In genomic region chr21:25186278-25186677, GRCh38 we compare ENCODE assay signal across 14 cellular contexts.
DNase-seq lines count a peak whose midpoint lies in the region; ATAC-seq and TF ChIP-seq lines count a peak whose summit lies in the region.
"Had no signal": no experiment of that assay in that cellular context is flagged by ENCODE, and none has a peak within 500 bp of the region (broad histone marks: within the 10 kb centered on the region; RNA-seq: fewer than 3 reads in every experiment).

No MANE protein-coding gene starts in this region.

- H3K9me3 ChIP-seq in esophagus squamous epithelium, result no peaks in the 10 kb centered on the region

- TF ChIP-seq POLR2A in GM18505 (IDR thresholded peaks at IDR 0.05; ENCODE audit: borderline replicate concordance, extremely low read depth, insufficient read depth, insufficient read length), result no peak
- TF ChIP-seq POLR2A in esophagus squamous epithelium (IDR thresholded peaks at IDR 0.05), result no peak

- DNase-seq in esophagus squamous epithelium (lab: John Stamatoyannopoulos, UW) (peak; percentile 0), caudate nucleus (lab: John Stamatoyannopoulos, UW) (no peak), GDM1 (lab: John Stamatoyannopoulos, UW) (no peak)
- DNase-seq: activated CD4-positive, alpha-beta memory T cell treated with anti-CD3 and anti-CD28 coated beads for 36 hours; glutamatergic neuron; NCI-H526 treated with DMSO at 0.1 percent for 48 hours; T1000 had no signal

- H3K4me3 ChIP-seq in esophagus squamous epithelium, result no peak overlapping the region
- H3K4me3 ChIP-seq: cardiac muscle cell, neural progenitor cell had no signal

- no peaks in the 10 kb centered on the region for H3K27me3 ChIP-seq in esophagus squamous epithelium
- H3K27me3 ChIP-seq: cardiac muscle cell, neural progenitor cell had no signal

- H3K4me1 ChIP-seq in esophagus squamous epithelium, result peaks cover 0 to 8% (median 0%) of the 10 kb centered on the region in 3 donors
- H3K4me1 ChIP-seq: neural progenitor cell had no signal

- peak; percentile 58 for ATAC-seq in GM18505 (IDR thresholded peaks at IDR 0.05; ENCODE audit: unreplicated experiment)
- ATAC-seq in GM21423 (IDR thresholded peaks at IDR 0.05; ENCODE audit: unreplicated experiment), result peak; percentile 39
- ATAC-seq in HG03469 (IDR thresholded peaks at IDR 0.05; ENCODE audit: unreplicated experiment), result peak; percentile 34
- no peak for ATAC-seq in GM18873 (IDR thresholded peaks at IDR 0.05; ENCODE audit: low FRiP score, unreplicated experiment)
- ATAC-seq in HG02840 (IDR thresholded peaks at IDR 0.05; ENCODE audit: low FRiP score, unreplicated experiment), result no peak

- intact Hi-C loops in esophagus squamous epithelium (cut with DNase I), result no loop called here

- TF ChIP-seq CTCF in esophagus squamous epithelium (IDR thresholded peaks at IDR 0.05), result no peak

- H3K27ac ChIP-seq in esophagus squamous epithelium, result no peak overlapping the region
- H3K27ac ChIP-seq in caudate nucleus (ENCODE audit: low read depth, low read length), result no peak overlapping the region
- H3K27ac ChIP-seq: cardiac muscle cell, neural progenitor cell had no signal

- no peaks in the 10 kb centered on the region for H3K36me3 ChIP-seq in esophagus squamous epithelium
- H3K36me3 ChIP-seq: cardiac muscle cell, neural progenitor cell had no signal

Comparison
In these comparisons a context has a peak if more than half of its experiments do, and no peak if none do; other contexts are left out.
1. ATAC-seq: peak in GM18505 (single experiment), GM21423 (single experiment) and HG03469 (single experiment); none in GM18873 (single experiment) and HG02840 (single experiment).